Comparison of ENCODE assay signal across 13 cellular contexts in genomic region chr13:29922281-29922821, GRCh38.
A peak's percentile ranks its signal among the peaks of the same experiment; 100 is the strongest.
DNase-seq lines count a peak whose midpoint lies in the region; ATAC-seq and TF ChIP-seq lines count a peak whose summit lies in the region.
"Had no signal": no experiment of that assay in that cellular context is flagged by ENCODE, and none has a peak within 500 bp of the region (broad histone marks: within the 10 kb centered on the region; RNA-seq: fewer than 3 reads in every experiment).

No MANE protein-coding gene starts in this region.

- no peak for TF ChIP-seq POLR2A in right lobe of liver (IDR thresholded peaks at IDR 0.05)

- H3K9me3 Mint-ChIP-seq in MCF 10A (ENCODE audit: unreplicated experiment) = no peaks in the 10 kb centered on the region
- no peaks in the 10 kb centered on the region for H3K9me3 Mint-ChIP-seq in CD8-positive, alpha-beta T cell
- H3K9me3 Mint-ChIP-seq: brain had no signal

- POLR2A ChIA-PET in MCF 10A (lab: Yijun Ruan, JAX) = interaction anchor here (0.5 to 11.5 kb wide), 11 partner anchors 11 to 1264 kb away, joined by 3 to 417 read pairs (median 7); partner anchors contain the start of genes POMP, UBL3 and USPL1
- POLR2A ChIA-PET in CD8-positive, alpha-beta T cell (lab: Charles Lee) = interaction anchor here (0.8 kb wide), 1 partner anchor 13 kb away, joined by 3 read pairs; no protein-coding TSS in a partner anchor

- H3K4me1 Mint-ChIP-seq in MCF 10A (ENCODE audit: insufficient read depth, unreplicated experiment) = peaks cover 76% of the 10 kb centered on the region
- H3K4me1 Mint-ChIP-seq in CD8-positive, alpha-beta T cell (ENCODE audit: low read depth) = peaks cover 21% of the 10 kb centered on the region

- intact Hi-C loops in MCF 10A (cut with micrococcal nuclease) = no loop called here
- intact Hi-C loops in right lobe of liver (cut with DNase I) = no loop called here
- intact Hi-C loops in upper lobe of right lung (cut with DNase I) = loop anchor here (10.0 kb wide), 1 partner anchor 192 kb away; no protein-coding TSS in a partner anchor
- intact Hi-C loops in CD8-positive, alpha-beta T cell (cut with DNase I, micrococcal nuclease) = no loop called here

- TF ChIP-seq CTCF in MCF 10A (IDR thresholded peaks at IDR 0.05; ENCODE audit: unreplicated experiment) (no peak), right lobe of liver (IDR thresholded peaks at IDR 0.05) (no peak), upper lobe of right lung (IDR thresholded peaks at IDR 0.05) (no peak)
- no peak for TF ChIP-seq CTCF in CD8-positive, alpha-beta T cell (IDR thresholded peaks at IDR 0.05)

- peak overlapping the region; percentile 98 for H3K27ac Mint-ChIP-seq in MCF 10A (ENCODE audit: low read depth, unreplicated experiment)
- H3K27ac Mint-ChIP-seq in CD8-positive, alpha-beta T cell = no peak overlapping the region

- BruUV-seq in MCF 10A (replicated peaks; lab: Mats Ljungman, UMichigan) = no TSS peak

- H3K36me3 ChIP-seq in right lobe of liver = no peaks in the 10 kb centered on the region
- H3K36me3 ChIP-seq in upper lobe of right lung = no peaks in the 10 kb centered on the region
- H3K36me3 ChIP-seq in CD8-positive, alpha-beta T cell (ENCODE audit: insufficient read depth, low read length) = no peaks in the 10 kb centered on the region

- H3K4me1 ChIP-seq in right lobe of liver = peaks cover 0 to 67% (median 25%) of the 10 kb centered on the region in 4 donors
- H3K4me1 ChIP-seq in upper lobe of right lung = peaks cover 29% of the 10 kb centered on the region
- no peaks in the 10 kb centered on the region for H3K4me1 ChIP-seq in CD8-positive, alpha-beta T cell (ENCODE audit: insufficient read depth, low read length)

- no peaks in the 10 kb centered on the region for H3K9me3 ChIP-seq in right lobe of liver
- no peaks in the 10 kb centered on the region for H3K9me3 ChIP-seq in upper lobe of right lung
- H3K9me3 ChIP-seq in CD8-positive, alpha-beta T cell (ENCODE audit: low read length) = no peaks in the 10 kb centered on the region

- no peaks in the 10 kb centered on the region for H3K27me3 Mint-ChIP-seq in MCF 10A (ENCODE audit: insufficient read depth, unreplicated experiment)
- no peaks in the 10 kb centered on the region for H3K27me3 Mint-ChIP-seq in CD8-positive, alpha-beta T cell (ENCODE audit: low read depth)

- ATAC-seq in right lobe of liver (no peak), upper lobe of right lung (no peak)
- no peak for ATAC-seq in CD8-positive, alpha-beta T cell
- ATAC-seq: left ventricle myocardium superior had no signal

- H3K36me3 Mint-ChIP-seq in MCF 10A (ENCODE audit: insufficient read depth, unreplicated experiment) = peaks cover 4% of the 10 kb centered on the region
- H3K36me3 Mint-ChIP-seq in CD8-positive, alpha-beta T cell = no peaks in the 10 kb centered on the region
- H3K36me3 Mint-ChIP-seq: brain had no signal

- 77% methylated on average over 6 of the region's 7 CpGs for WGBS in right lobe of liver (ENCODE audit: insufficient coverage, low coverage, low lambda C conversion rate, missing lambda C conversion rate)

- H3K4me3 Mint-ChIP-seq in MCF 10A (ENCODE audit: unreplicated experiment) = no peak overlapping the region
- no peak overlapping the region for H3K4me3 Mint-ChIP-seq in CD8-positive, alpha-beta T cell
- H3K4me3 Mint-ChIP-seq: brain had no signal

- peak; percentile 30 for DNase-seq in DMS53 (lab: John Stamatoyannopoulos, UW)
- DNase-seq in DMS53 treated with DMSO at 0.1 percent for 48 hours (lab: John Stamatoyannopoulos, UW; ENCODE audit: unreplicated experiment) = no peak
- peak; percentile 31 for DNase-seq in MCF 10A (ENCODE audit: unreplicated experiment)
- no peak for DNase-seq in right lobe of liver
- no peak for DNase-seq in upper lobe of right lung
- no peak for DNase-seq in NCI-H1048 (lab: John Stamatoyannopoulos, UW)
- DNase-seq in mucosa of gallbladder (ENCODE audit: low spot score) = no peak
- DNase-seq in CD8-positive, alpha-beta T cell = no peak
- DNase-seq: left ventricle myocardium superior, NCI-H2029, posterior cingulate gyrus, T1000 had no signal

- CTCF ChIA-PET in MCF 10A (lab: Yijun Ruan, JAX) = interaction anchor here (0.7 to 7.6 kb wide), 6 partner anchors 11 to 192 kb away, joined by 3 to 122 read pairs (median 8); partner anchors contain the start of gene UBL3
- CTCF ChIA-PET in CD8-positive, alpha-beta T cell (lab: Charles Lee) = interaction anchor here (1.0 to 5.7 kb wide), 4 partner anchors 13 to 193 kb away, joined by 3 to 59 read pairs (median 6); no protein-coding TSS in a partner anchor

- H3K27me3 ChIP-seq in right lobe of liver (no peaks in the 10 kb centered on the region), upper lobe of right lung (no peaks in the 10 kb centered on the region)
- H3K27me3 ChIP-seq in CD8-positive, alpha-beta T cell (ENCODE audit: insufficient read depth, low read length) = no peaks in the 10 kb centered on the region

- H3K4me3 ChIP-seq in right lobe of liver = no peak overlapping the region
- no peak overlapping the region for H3K4me3 ChIP-seq in upper lobe of right lung
- H3K4me3 ChIP-seq in CD8-positive, alpha-beta T cell (ENCODE audit: low read depth, low read length) = no peak overlapping the region

- H3K27ac ChIP-seq in right lobe of liver (peak overlapping the region in 2 of 3 donors; percentile 80 to 88), upper lobe of right lung (peak overlapping the region; percentile 86)
- no peak overlapping the region for H3K27ac ChIP-seq in CD8-positive, alpha-beta T cell (ENCODE audit: low read depth, low read length)

Comparison
In these comparisons a context has a peak if more than half of its experiments do, and no peak if none do; other contexts are left out.
1. DNase-seq: peak in DMS53 (single experiment) and MCF 10A (single experiment); none in DMS53 treated with DMSO at 0.1 percent for 48 hours (single experiment), right lobe of liver (0 of 3), upper lobe of right lung (single experiment), NCI-H1048 (single experiment), mucosa of gallbladder (single experiment) and CD8-positive, alpha-beta T cell (0 of 7).